Comparison of ENCODE assay signal across 20 cellular contexts in genomic region chr19:35009424-35010415, GRCh38. TPM values are rescaled to one million over a fixed set of nuclear protein-coding genes. Genes with fewer than 3 reads are reported as not detected.
A peak's percentile ranks its signal among the peaks of the same experiment; 100 is the strongest.
DNase-seq lines count a peak whose midpoint lies in the region; ATAC-seq and TF ChIP-seq lines count a peak whose summit lies in the region.
"Had no signal": no experiment of that assay in that cellular context is flagged by ENCODE, and none has a peak within 500 bp of the region (broad histone marks: within the 10 kb centered on the region; RNA-seq: fewer than 3 reads in every experiment).

No MANE protein-coding gene starts in this region.

- peaks cover 0 to 2% of the 10 kb centered on the region in 2 donors for H3K9me3 ChIP-seq in neuronal stem cell (replicated peaks in 1 of 2; ENCODE audit: control insufficient read depth in 2 of 2, insufficient read depth in 1 of 2, low read depth in 1 of 2, low read length in 2 of 2)
- H3K9me3 ChIP-seq: breast epithelium, esophagus squamous epithelium had no signal

- H2BK15ac ChIP-seq in neuronal stem cell (ENCODE audit: low read length): no peak overlapping the region

- H3K4me3 Mint-ChIP-seq in activated naive CD4-positive, alpha-beta T cell treated with anti-CD3 and anti-CD28 coated beads for 36 hours: no peak overlapping the region
- H3K4me3 Mint-ChIP-seq in activated naive CD4-positive, alpha-beta T cell treated with anti-CD3 and anti-CD28 coated beads, Interleukin-2, amount 10 ng/mL, durations not matched to agents 7 days and 5 days: no peak overlapping the region
- peak overlapping the region; percentile 56 for H3K4me3 Mint-ChIP-seq in endothelial cell (ENCODE audit: unreplicated experiment)
- H3K4me3 Mint-ChIP-seq: naive B cell; T-helper 1 cell treated with Interleukin-12 subunit alpha and Interleukin-12 subunit beta and Interleukin-4 antibody, amounts not matched to agents 30 μg/mL and 1 μg/mL, for 36 hours had no signal

- no peaks in the 10 kb centered on the region for H3K27me3 Mint-ChIP-seq in activated naive CD4-positive, alpha-beta T cell treated with anti-CD3 and anti-CD28 coated beads for 36 hours (ENCODE audit: low read depth)
- H3K27me3 Mint-ChIP-seq in activated naive CD4-positive, alpha-beta T cell treated with anti-CD3 and anti-CD28 coated beads, Interleukin-2, amount 10 ng/mL, durations not matched to agents 7 days and 5 days: no peaks in the 10 kb centered on the region
- peaks cover 8% of the 10 kb centered on the region for H3K27me3 Mint-ChIP-seq in endothelial cell (ENCODE audit: unreplicated experiment)
- H3K27me3 Mint-ChIP-seq: naive B cell had no signal

- H3K9me3 Mint-ChIP-seq in activated naive CD4-positive, alpha-beta T cell treated with anti-CD3 and anti-CD28 coated beads for 36 hours: no peaks in the 10 kb centered on the region
- H3K9me3 Mint-ChIP-seq in activated naive CD4-positive, alpha-beta T cell treated with anti-CD3 and anti-CD28 coated beads, Interleukin-2, amount 10 ng/mL, durations not matched to agents 7 days and 5 days: no peaks in the 10 kb centered on the region
- H3K9me3 Mint-ChIP-seq in endothelial cell (ENCODE audit: unreplicated experiment): no peaks in the 10 kb centered on the region
- H3K9me3 Mint-ChIP-seq: naive B cell; T-helper 1 cell treated with Interleukin-12 subunit alpha and Interleukin-12 subunit beta and Interleukin-4 antibody, amounts not matched to agents 30 μg/mL and 1 μg/mL, for 36 hours had no signal

- no peak overlapping the region for H4K8ac ChIP-seq in neuronal stem cell (ENCODE audit: low read depth, low read length)

- H3K4me1 ChIP-seq in neuronal stem cell (ENCODE audit: control insufficient read depth in 2 of 2, insufficient read depth in 1 of 2, low read depth in 1 of 2, low read length in 2 of 2): no peaks in the 10 kb centered on the region

- no peaks in the 10 kb centered on the region for H3K27me3 ChIP-seq in H7 (ENCODE audit: control insufficient read depth, insufficient read depth, low read length)
- H3K27me3 ChIP-seq in neuronal stem cell (ENCODE audit: control insufficient read depth in 3 of 3, insufficient read depth in 3 of 3, low read depth in 1 of 3, low read length in 3 of 3): no peaks in the 10 kb centered on the region
- H3K27me3 ChIP-seq: breast epithelium, esophagus squamous epithelium had no signal

- no peak overlapping the region for H3K27ac ChIP-seq in neuronal stem cell (replicated peaks; ENCODE audit: low read length)

- H3K27ac Mint-ChIP-seq in activated naive CD4-positive, alpha-beta T cell treated with anti-CD3 and anti-CD28 coated beads for 36 hours: peak overlapping the region; percentile 90
- H3K27ac Mint-ChIP-seq in activated naive CD4-positive, alpha-beta T cell treated with anti-CD3 and anti-CD28 coated beads, Interleukin-2, amount 10 ng/mL, durations not matched to agents 7 days and 5 days: no peak overlapping the region
- no peak overlapping the region for H3K27ac Mint-ChIP-seq in endothelial cell (ENCODE audit: unreplicated experiment)

- ATAC-seq in stimulated activated naive CD8-positive, alpha-beta T cell treated with anti-CD3 and anti-CD28 coated beads, Interleukin-15, Interleukin-2, amounts not matched to agents 100 U/mL and 50 U/mL, for 24 hours: peak; percentile 32
- ATAC-seq in HG03521 (IDR thresholded peaks at IDR 0.05; ENCODE audit: unreplicated experiment): no peak

- H3K36me3 Mint-ChIP-seq in activated naive CD4-positive, alpha-beta T cell treated with anti-CD3 and anti-CD28 coated beads for 36 hours (ENCODE audit: low read depth): peaks cover 36% of the 10 kb centered on the region
- H3K36me3 Mint-ChIP-seq in activated naive CD4-positive, alpha-beta T cell treated with anti-CD3 and anti-CD28 coated beads, Interleukin-2, amount 10 ng/mL, durations not matched to agents 7 days and 5 days: peaks cover 56% of the 10 kb centered on the region
- H3K36me3 Mint-ChIP-seq in endothelial cell (ENCODE audit: low read depth, unreplicated experiment): peaks cover 47% of the 10 kb centered on the region

- peaks cover 66% of the 10 kb centered on the region for H3K4me1 Mint-ChIP-seq in activated naive CD4-positive, alpha-beta T cell treated with anti-CD3 and anti-CD28 coated beads for 36 hours (ENCODE audit: low read depth)
- peaks cover 56% of the 10 kb centered on the region for H3K4me1 Mint-ChIP-seq in activated naive CD4-positive, alpha-beta T cell treated with anti-CD3 and anti-CD28 coated beads, Interleukin-2, amount 10 ng/mL, durations not matched to agents 7 days and 5 days
- H3K4me1 Mint-ChIP-seq in endothelial cell (ENCODE audit: unreplicated experiment): peaks cover 14% of the 10 kb centered on the region

- no peak for TF ChIP-seq CTCF in endothelial cell (IDR thresholded peaks at IDR 0.05; ENCODE audit: unreplicated experiment)

- no peak overlapping the region for H3K4me2 ChIP-seq in neuronal stem cell (ENCODE audit: insufficient read depth, low read length, poor library complexity, severe bottlenecking)

- H2AK5ac ChIP-seq in neuronal stem cell (ENCODE audit: low read depth, low read length): no peak overlapping the region

- no peak overlapping the region for H3K9ac ChIP-seq in neuronal stem cell (ENCODE audit: low read depth, low read length, poor library complexity)

- no peak overlapping the region for H2BK120ac ChIP-seq in neuronal stem cell (ENCODE audit: low read depth, low read length)

- H3K18ac ChIP-seq in neuronal stem cell (ENCODE audit: low read length): no peak overlapping the region

- CTCF ChIA-PET in activated naive CD4-positive, alpha-beta T cell treated with anti-CD3 and anti-CD28 coated beads for 36 hours (lab: Charles Lee): interaction anchor here (8.4 kb wide), 1 partner anchor 38 kb away, joined by 110 read pairs; no protein-coding TSS in a partner anchor
- CTCF ChIA-PET in activated naive CD4-positive, alpha-beta T cell treated with anti-CD3 and anti-CD28 coated beads, Interleukin-2, amount 10 ng/mL, durations not matched to agents 7 days and 5 days (lab: Charles Lee): interaction anchor here (1.2 to 5.4 kb wide), 3 partner anchors 15 to 37 kb away, joined by 3 to 65 read pairs (median 18); no protein-coding TSS in a partner anchor

- WGBS in neuronal stem cell (ENCODE audit: extremely low coverage in 2 of 2, insufficient read length in 2 of 2, insufficient replicate concordance in 1 of 2), 2 donors: no CpG with 5 or more reads among the region's 36 CpGs

- H3K4me3 ChIP-seq in H7 (ENCODE audit: insufficient read depth, low read depth, low read length) (no peak overlapping the region), neuronal stem cell (ENCODE audit: low read length in 2 of 2) (no peak overlapping the region)
- H3K4me3 ChIP-seq: breast epithelium, esophagus squamous epithelium had no signal

- H4K91ac ChIP-seq in neuronal stem cell (ENCODE audit: low read depth, low read length, poor library complexity): no peak overlapping the region

- no peak overlapping the region for H3K4ac ChIP-seq in neuronal stem cell (ENCODE audit: low read length)

- no peak overlapping the region for H3K14ac ChIP-seq in neuronal stem cell (ENCODE audit: low read length)

- no peak overlapping the region for H3K23ac ChIP-seq in neuronal stem cell (ENCODE audit: low read depth, low read length, poor library complexity)

- no peak overlapping the region for H2AFZ ChIP-seq in neuronal stem cell (ENCODE audit: low read length)

- H3K36me3 ChIP-seq in H7 (replicated peaks; ENCODE audit: control insufficient read depth, insufficient read depth, low read length) (peaks cover 59% of the 10 kb centered on the region), neuronal stem cell (replicated peaks in 1 of 2; ENCODE audit: control insufficient read depth in 2 of 2, insufficient read depth in 2 of 2, low read length in 2 of 2) (peaks cover 52 to 82% of the 10 kb centered on the region in 2 donors)
- H3K36me3 ChIP-seq: breast epithelium had no signal

- no peak overlapping the region for H2BK12ac ChIP-seq in neuronal stem cell (ENCODE audit: low read length)

- H3K79me1 ChIP-seq in neuronal stem cell (ENCODE audit: low read depth, low read length): peaks cover 20% of the 10 kb centered on the region

- intact Hi-C loops in activated naive CD4-positive, alpha-beta T cell treated with anti-CD3 and anti-CD28 coated beads for 36 hours (cut with micrococcal nuclease): loop anchor here (5.0 kb wide), 1 partner anchor 372 kb away; no protein-coding TSS in a partner anchor

- no peak for DNase-seq in activated naive CD4-positive, alpha-beta T cell treated with anti-CD3 and anti-CD28 coated beads for 36 hours
- DNase-seq in activated naive CD4-positive, alpha-beta T cell treated with anti-CD3 and anti-CD28 coated beads, Interleukin-2, amount 10 ng/mL, durations not matched to agents 7 days and 5 days: no peak
- DNase-seq in H7 (peak; percentile 52), endothelial cell (ENCODE audit: low spot score) (no peak), neuronal stem cell (ENCODE audit: low spot score) (no peak), NCI-H2171 (lab: John Stamatoyannopoulos, UW) (no peak)
- DNase-seq in stimulated activated naive CD8-positive, alpha-beta T cell treated with anti-CD3 and anti-CD28 coated beads, Interleukin-15, Interleukin-2, amounts not matched to agents 100 U/mL and 50 U/mL, for 24 hours: no peak
- DNase-seq: activated CD4-positive, CD25-positive, alpha-beta regulatory T cell; esophagus squamous epithelium; IMR-90; naive B cell; NCI-H187 treated with DMSO at 0.1 percent for 48 hours; NCI-H510A treated with DMSO at 0.1 percent for 48 hours; stimulated activated CD4-positive, alpha-beta T cell treated with anti-CD3 and anti-CD28 coated beads, Interleukin-15, amount 100 ng/mL, for 24 hours had no signal

- H2BK5ac ChIP-seq in neuronal stem cell (ENCODE audit: low read length): no peak overlapping the region

RNA-seq across cellular contexts. Expression of gene GRAMD1A, which starts 9.6 kb away (rescaled TPM):
- total RNA-seq in activated naive CD4-positive, alpha-beta T cell treated with anti-CD3 and anti-CD28 coated beads for 36 hours: 100 to 1,000 TPM; 117 to 125 TPM
- total RNA-seq in H7 (2014; rRNA removed; shearing (Covaris generic)): 110 and 138 TPM in 2 replicates
- 156 TPM for total RNA-seq in endothelial cell (ENCODE audit: unreplicated experiment)
- polyA plus RNA-seq in neuronal stem cell (2013, experiment 1 of 2): 74.8 TPM
- 73.3 TPM for polyA plus RNA-seq in neuronal stem cell (2013, experiment 2 of 2)

RNA-seq across cellular contexts. Expression of gene SCN1B, which starts 20.6 kb away (rescaled TPM):
- under 1 TPM; 0.83 to 0.89 TPM for total RNA-seq in activated naive CD4-positive, alpha-beta T cell treated with anti-CD3 and anti-CD28 coated beads for 36 hours
- 8.1 and 8.9 TPM in 2 replicates for total RNA-seq in H7 (2014; rRNA removed; shearing (Covaris generic))
- 0.62 TPM for total RNA-seq in endothelial cell (ENCODE audit: unreplicated experiment)
- polyA plus RNA-seq in neuronal stem cell (2013, experiment 1 of 2): 2.8 TPM
- polyA plus RNA-seq in neuronal stem cell (2013, experiment 2 of 2): 2.8 TPM

RNA-seq across cellular contexts. Expression of gene HPN, which starts 31.8 kb away (rescaled TPM):
- not detected for total RNA-seq in activated naive CD4-positive, alpha-beta T cell treated with anti-CD3 and anti-CD28 coated beads for 36 hours
- total RNA-seq in H7 (2014; rRNA removed; shearing (Covaris generic)): 6.1 and 13.9 TPM in 2 replicates
- total RNA-seq in endothelial cell (ENCODE audit: unreplicated experiment): 1.3 TPM
- polyA plus RNA-seq in neuronal stem cell (2013, experiment 1 of 2): 0.36 TPM
- 0.28 TPM for polyA plus RNA-seq in neuronal stem cell (2013, experiment 2 of 2)
- total RNA-seq: dermis microvascular lymphatic vessel endothelial cell, IMR-90, pulmonary artery endothelial cell had no signal
- polyA plus RNA-seq: AG04450, IMR-90 had no signal

RNA-seq across cellular contexts. Expression of gene ZNF792, which starts 45.7 kb away (rescaled TPM):
- total RNA-seq in activated naive CD4-positive, alpha-beta T cell treated with anti-CD3 and anti-CD28 coated beads for 36 hours: 1 to 10 TPM; 3.1 to 3.5 TPM
- 16.7 and 18.0 TPM in 2 replicates for total RNA-seq in H7 (2014; rRNA removed; shearing (Covaris generic))
- 68.6 TPM for total RNA-seq in endothelial cell (ENCODE audit: unreplicated experiment)
- 2.9 TPM for polyA plus RNA-seq in neuronal stem cell (2013, experiment 1 of 2)
- polyA plus RNA-seq in neuronal stem cell (2013, experiment 2 of 2): 2.7 TPM
